Comparison of ENCODE assay signal across 20 cellular contexts in genomic region chr20:8220716-8221115, GRCh38.
A peak's percentile ranks its signal among the peaks of the same experiment; 100 is the strongest.
DNase-seq lines count a peak whose midpoint lies in the region; TF ChIP-seq lines count a peak whose summit lies in the region.
"Had no signal": no experiment of that assay in that cellular context is flagged by ENCODE, and none has a peak within 500 bp of the region (broad histone marks: within the 10 kb centered on the region; RNA-seq: fewer than 3 reads in every experiment).

No MANE protein-coding gene starts in this region.

- WGBS in sigmoid colon, 2 donors, result 52 to 55% methylated on average over 1 of the region's 1 CpG

- TF ChIP-seq CTCF in Caco-2 (IDR thresholded peaks at IDR 0.05; ENCODE audit: insufficient read depth in 1 of 2, low read depth in 1 of 2, low read length in 1 of 2, severe bottlenecking in 1 of 2, unreplicated experiment in 1 of 2), result no peak
- no peak for TF ChIP-seq CTCF in fibroblast of the aortic adventitia (IDR thresholded peaks at IDR 0.05; ENCODE audit: insufficient read depth, low read length)
- no peak for TF ChIP-seq CTCF in sigmoid colon (IDR thresholded peaks at IDR 0.05)
- TF ChIP-seq CTCF in vagina (IDR thresholded peaks at IDR 0.05), result no peak

- CTCF ChIA-PET in Caco-2 (lab: Charles Lee), result no interaction called here

- no TSS peak for BruUV-seq in Caco-2 (replicated peaks; lab: Mats Ljungman, UMichigan)

- no peaks in the 10 kb centered on the region for H3K27me3 Mint-ChIP-seq in Caco-2 (ENCODE audit: insufficient read depth, unreplicated experiment)
- H3K27me3 Mint-ChIP-seq: B cell; CD8-positive, alpha-beta memory T cell had no signal

- peaks cover 25% of the 10 kb centered on the region for H3K4me1 ChIP-seq in Caco-2
- peaks cover 0 to 63% (median 46%) of the 10 kb centered on the region in 4 donors for H3K4me1 ChIP-seq in sigmoid colon
- H3K4me1 ChIP-seq in vagina, result peaks cover 7% of the 10 kb centered on the region

- intact Hi-C loops in Caco-2 (cut with micrococcal nuclease; ENCODE audit: unreplicated experiment), result no loop called here
- intact Hi-C loops in sigmoid colon (cut with DNase I), result no loop called here
- intact Hi-C loops in vagina (cut with DNase I), result no loop called here

- no peaks in the 10 kb centered on the region for H3K9me3 Mint-ChIP-seq in Caco-2 (ENCODE audit: unreplicated experiment)

- H3K27me3 ChIP-seq in Caco-2 (replicated peaks; ENCODE audit: control insufficient read depth, insufficient read depth, low read length), result no peaks in the 10 kb centered on the region
- no peaks in the 10 kb centered on the region for H3K27me3 ChIP-seq in sigmoid colon
- no peaks in the 10 kb centered on the region for H3K27me3 ChIP-seq in vagina
- H3K27me3 ChIP-seq: BLaER1 treated with 17β-estradiol and CSF1 and Interleukin-3, amounts not matched to agents 10 nM and 100 nM had no signal

- H3K36me3 ChIP-seq in Caco-2 (ENCODE audit: control insufficient read depth, insufficient read depth, low read length) (no peaks in the 10 kb centered on the region), sigmoid colon (no peaks in the 10 kb centered on the region), vagina (no peaks in the 10 kb centered on the region)
- H3K36me3 ChIP-seq: HAP-1 had no signal

- H3K4me3 Mint-ChIP-seq in Caco-2 (ENCODE audit: unreplicated experiment), result no peak overlapping the region
- H3K4me3 Mint-ChIP-seq: B cell; CD4-positive, CD25-positive, alpha-beta regulatory T cell; CD8-positive, alpha-beta memory T cell had no signal

- DNase-seq in Caco-2, result no peak
- DNase-seq in NCI-H446 treated with DMSO at 0.1 percent for 48 hours (lab: John Stamatoyannopoulos, UW), result peak; percentile 31
- peak; percentile 39 for DNase-seq in fibroblast of the aortic adventitia (ENCODE audit: low read depth)
- peak; percentile 75 for DNase-seq in sigmoid colon
- DNase-seq in vagina (ENCODE audit: extremely low spot score in 2 of 2), result no peak
- DNase-seq in activated T-cell treated with anti-CD3 and anti-CD28 coated beads for 4 hours, result no peak
- no peak for DNase-seq in UCSD-AML1 (lab: John Stamatoyannopoulos, UW; ENCODE audit: unreplicated experiment)
- DNase-seq: 8988T; CD4-positive, CD25-positive, alpha-beta regulatory T cell; CD8-positive, alpha-beta memory T cell; COR-L47; DMS153; DMS79; GM23248 had no signal

- no peak for TF ChIP-seq EP300 in sigmoid colon (IDR thresholded peaks at IDR 0.05)

- TF ChIP-seq POLR2A in sigmoid colon (IDR thresholded peaks at IDR 0.05) (no peak), vagina (IDR thresholded peaks at IDR 0.05) (no peak)

- H3K4me1 Mint-ChIP-seq in Caco-2 (ENCODE audit: low read depth, unreplicated experiment), result peaks cover 31% of the 10 kb centered on the region
- H3K4me1 Mint-ChIP-seq: B cell; CD4-positive, CD25-positive, alpha-beta regulatory T cell had no signal

- no peaks in the 10 kb centered on the region for H3K36me3 Mint-ChIP-seq in Caco-2 (ENCODE audit: insufficient read depth, unreplicated experiment)
- H3K36me3 Mint-ChIP-seq: CD4-positive, CD25-positive, alpha-beta regulatory T cell had no signal

- H3K27ac Mint-ChIP-seq in Caco-2 (ENCODE audit: unreplicated experiment), result peak overlapping the region; percentile 30
- H3K27ac Mint-ChIP-seq: B cell; CD4-positive, CD25-positive, alpha-beta regulatory T cell; CD8-positive, alpha-beta memory T cell had no signal

- POLR2A ChIA-PET in Caco-2 (lab: Charles Lee), result no interaction called here

- H3K4me3 ChIP-seq in Caco-2 (ENCODE audit: low read depth, low read length), result no peak overlapping the region
- H3K4me3 ChIP-seq in fibroblast of the aortic adventitia (ENCODE audit: low read depth, low read length), result no peak overlapping the region
- no peak overlapping the region for H3K4me3 ChIP-seq in sigmoid colon
- H3K4me3 ChIP-seq in vagina, result no peak overlapping the region
- H3K4me3 ChIP-seq: BLaER1 treated with 17β-estradiol and CSF1 and Interleukin-3, amounts not matched to agents 10 nM and 100 nM; GM12878; GM23248; HAP-1; K562 had no signal

- H3K27ac ChIP-seq in sigmoid colon (peak overlapping the region; percentile 2 to 82 (median 64)), vagina (no peak overlapping the region)
- H3K27ac ChIP-seq: BLaER1 treated with 17β-estradiol and CSF1 and Interleukin-3, amounts not matched to agents 10 nM and 100 nM; GM23248; HL-60 had no signal

- H3K9me3 ChIP-seq in Caco-2, result no peaks in the 10 kb centered on the region
- H3K9me3 ChIP-seq in sigmoid colon, result no peaks in the 10 kb centered on the region
- no peaks in the 10 kb centered on the region for H3K9me3 ChIP-seq in vagina
- H3K9me3 ChIP-seq: HAP-1 had no signal

Comparison
In these comparisons a context has a peak if more than half of its experiments do, and no peak if none do; other contexts are left out.
1. DNase-seq: peak in NCI-H446 treated with DMSO at 0.1 percent for 48 hours (single experiment), fibroblast of the aortic adventitia (single experiment) and sigmoid colon (single experiment); none in Caco-2 (0 of 2), vagina (0 of 2), activated T-cell treated with anti-CD3 and anti-CD28 coated beads for 4 hours (single experiment) and UCSD-AML1 (single experiment).